ENCODE assay signal across 25 cellular contexts in genomic region chr6:68240731-68241130, GRCh38.
"Had no signal": no experiment of that assay in that cellular context is flagged by ENCODE, and none has a peak within 500 bp of the region (broad histone marks: within the 10 kb centered on the region; RNA-seq: fewer than 3 reads in every experiment).

No MANE protein-coding gene starts in this region.

- H3K36me3 Mint-ChIP-seq: activated naive CD8-positive, alpha-beta T cell had no signal

- ATAC-seq: activated CD4-positive, alpha-beta T cell treated with anti-CD3 and anti-CD28 coated beads for 36 hours; activated T-helper 17 cell treated with anti-CD3 and anti-CD28 coated beads, Interleukin-2, amount 50 U/mL, for 72 hours had no signal

- DNase-seq: activated CD4-positive, alpha-beta memory T cell treated with anti-CD3 and anti-CD28 coated beads, Interleukin-2, amount 10 ng/mL, durations not matched to agents 7 days and 5 days; activated CD4-positive, alpha-beta T cell treated with anti-CD3 and anti-CD28 coated beads for 36 hours; activated CD4-positive, alpha-beta T cell treated with anti-CD3 and anti-CD28 coated beads, Interleukin-2, amount 50 U/mL, for 1 hour; activated gamma-delta T cell; activated naive CD4-positive, alpha-beta T cell treated with anti-CD3 and anti-CD28 coated beads for 36 hours; activated T-cell treated with anti-CD3 and anti-CD28 coated beads for 4 hours; activated T-cell treated with anti-CD3 and anti-CD28 coated beads, Interleukin-2, amount 50 U/mL, for 48 hours; anterior cingulate cortex; caudate nucleus; NCI-H1105 treated with DMSO at 0.1 percent for 48 hours; NCI-H1436 treated with DMSO at 0.1 percent for 48 hours; NCI-H187; NCI-H2081; NCI-H510A treated with DMSO at 0.1 percent for 48 hours; NCI-H69; NK-92 treated with Interleukin-12 subunit alpha and Interleukin-12 subunit beta, amount 100 ng/mL, for 24 hours; Peyer's patch; Right ventricle myocardium superior; SJCRH30 had no signal

- H3K4me1 Mint-ChIP-seq: activated CD4-positive, alpha-beta memory T cell treated with anti-CD3 and anti-CD28 coated beads, Interleukin-2, amount 10 ng/mL, durations not matched to agents 7 days and 5 days; activated CD4-positive, alpha-beta T cell treated with anti-CD3 and anti-CD28 coated beads for 36 hours; activated T-helper 17 cell treated with anti-CD3 and anti-CD28 coated beads, Interleukin-2, amount 50 U/mL, for 72 hours had no signal

- H3K27me3 ChIP-seq: breast epithelium, Peyer's patch, SJCRH30 had no signal

- H3K27me3 Mint-ChIP-seq: activated CD4-positive, alpha-beta memory T cell treated with anti-CD3 and anti-CD28 coated beads, Interleukin-2, amount 10 ng/mL, durations not matched to agents 7 days and 5 days; activated CD4-positive, alpha-beta T cell treated with anti-CD3 and anti-CD28 coated beads for 36 hours; activated naive CD8-positive, alpha-beta T cell; activated T-helper 17 cell treated with anti-CD3 and anti-CD28 coated beads, Interleukin-2, amount 50 U/mL, for 72 hours had no signal

- H3K27ac Mint-ChIP-seq: activated CD4-positive, alpha-beta memory T cell treated with anti-CD3 and anti-CD28 coated beads, Interleukin-2, amount 10 ng/mL, durations not matched to agents 7 days and 5 days; activated CD4-positive, alpha-beta T cell treated with anti-CD3 and anti-CD28 coated beads for 36 hours; activated naive CD4-positive, alpha-beta T cell treated with anti-CD3 and anti-CD28 coated beads for 36 hours; activated naive CD8-positive, alpha-beta T cell; activated T-helper 17 cell treated with anti-CD3 and anti-CD28 coated beads, Interleukin-2, amount 50 U/mL, for 72 hours; T-helper 1 cell treated with Interleukin-12 subunit alpha and Interleukin-12 subunit beta and Interleukin-4 antibody, amounts not matched to agents 30 μg/mL and 1 μg/mL, for 36 hours had no signal

- H3K27ac ChIP-seq: breast epithelium, Peyer's patch, RWPE1, SJCRH30, VCaP had no signal

- H3K4me3 ChIP-seq: breast epithelium, Peyer's patch, SJCRH30 had no signal

- H3K9me3 ChIP-seq: breast epithelium, Peyer's patch, SJCRH30 had no signal

- H3K4me3 Mint-ChIP-seq: activated CD4-positive, alpha-beta memory T cell treated with anti-CD3 and anti-CD28 coated beads, Interleukin-2, amount 10 ng/mL, durations not matched to agents 7 days and 5 days; activated CD4-positive, alpha-beta T cell treated with anti-CD3 and anti-CD28 coated beads for 36 hours; activated naive CD4-positive, alpha-beta T cell treated with anti-CD3 and anti-CD28 coated beads for 36 hours; activated naive CD8-positive, alpha-beta T cell; activated T-helper 17 cell treated with anti-CD3 and anti-CD28 coated beads, Interleukin-2, amount 50 U/mL, for 72 hours; T-helper 1 cell treated with Interleukin-12 subunit alpha and Interleukin-12 subunit beta and Interleukin-4 antibody, amounts not matched to agents 30 μg/mL and 1 μg/mL, for 36 hours had no signal

- H3K36me3 ChIP-seq: breast epithelium, Peyer's patch, SJCRH30 had no signal

- H3K9me3 Mint-ChIP-seq: activated naive CD4-positive, alpha-beta T cell treated with anti-CD3 and anti-CD28 coated beads for 36 hours; activated T-helper 17 cell treated with anti-CD3 and anti-CD28 coated beads, Interleukin-2, amount 50 U/mL, for 72 hours; T-helper 1 cell treated with Interleukin-12 subunit alpha and Interleukin-12 subunit beta and Interleukin-4 antibody, amounts not matched to agents 30 μg/mL and 1 μg/mL, for 36 hours had no signal

- H3K4me1 ChIP-seq: breast epithelium, Peyer's patch, SJCRH30 had no signal
